15 cellular contexts compared by ENCODE assay signal in genomic region chr10:107611101-107611500, GRCh38.
"Had no signal": no experiment of that assay in that cellular context is flagged by ENCODE, and none has a peak within 500 bp of the region (broad histone marks: within the 10 kb centered on the region; RNA-seq: fewer than 3 reads in every experiment).

No MANE protein-coding gene starts in this region.

- DNase-seq: activated CD4-positive, alpha-beta T cell treated with anti-CD3 and anti-CD28 coated beads for 4 hours; activated naive CD4-positive, alpha-beta T cell treated with anti-CD3 and anti-CD28 coated beads, Interleukin-2, amount 50 U/mL, for 16 hours; activated T-cell treated with anti-CD3 and anti-CD28 coated beads for 4 hours; adrenal gland; central memory CD4-positive, alpha-beta T cell; cortex of kidney; effector memory CD4-positive, alpha-beta T cell; immature natural killer cell; naive thymus-derived CD4-positive, alpha-beta T cell; right lobe of liver had no signal

- H3K36me3 ChIP-seq: adrenal gland, prostate gland, right lobe of liver, tibial nerve had no signal

- H3K4me3 ChIP-seq: adrenal gland, lung, prostate gland, right lobe of liver, tibial nerve had no signal

- H3K4me3 Mint-ChIP-seq: activated T-helper 17 cell treated with anti-CD3 and anti-CD28 coated beads, Interleukin-2, amount 50 U/mL, for 72 hours; immature natural killer cell; naive thymus-derived CD4-positive, alpha-beta T cell; stimulated activated effector memory CD8-positive, alpha-beta T cell treated with anti-CD3 and anti-CD28 coated beads, Interleukin-12 subunit alpha, Interleukin-12 subunit beta, amount 100 ng/mL, for 72 hours had no signal

- H3K27me3 Mint-ChIP-seq: activated T-helper 17 cell treated with anti-CD3 and anti-CD28 coated beads, Interleukin-2, amount 50 U/mL, for 72 hours; naive thymus-derived CD4-positive, alpha-beta T cell had no signal

- H3K4me1 ChIP-seq: adrenal gland, prostate gland, right lobe of liver, tibial nerve had no signal

- H3K27ac Mint-ChIP-seq: activated T-helper 17 cell treated with anti-CD3 and anti-CD28 coated beads, Interleukin-2, amount 50 U/mL, for 72 hours; immature natural killer cell; naive thymus-derived CD4-positive, alpha-beta T cell; stimulated activated effector memory CD8-positive, alpha-beta T cell treated with anti-CD3 and anti-CD28 coated beads, Interleukin-12 subunit alpha, Interleukin-12 subunit beta, amount 100 ng/mL, for 72 hours had no signal

- H3K27me3 ChIP-seq: adrenal gland, right lobe of liver, tibial nerve had no signal

- H3K27ac ChIP-seq: adrenal gland, prostate gland, right lobe of liver, tibial nerve had no signal

- H3K4me1 Mint-ChIP-seq: activated T-helper 17 cell treated with anti-CD3 and anti-CD28 coated beads, Interleukin-2, amount 50 U/mL, for 72 hours; immature natural killer cell; naive thymus-derived CD4-positive, alpha-beta T cell; stimulated activated effector memory CD8-positive, alpha-beta T cell treated with anti-CD3 and anti-CD28 coated beads, Interleukin-12 subunit alpha, Interleukin-12 subunit beta, amount 100 ng/mL, for 72 hours had no signal

- H3K9me3 ChIP-seq: adrenal gland, prostate gland, right lobe of liver, tibial nerve had no signal

- H3K36me3 Mint-ChIP-seq: immature natural killer cell; naive thymus-derived CD4-positive, alpha-beta T cell; stimulated activated effector memory CD8-positive, alpha-beta T cell treated with anti-CD3 and anti-CD28 coated beads, Interleukin-12 subunit alpha, Interleukin-12 subunit beta, amount 100 ng/mL, for 72 hours had no signal

- ATAC-seq: activated T-helper 17 cell treated with anti-CD3 and anti-CD28 coated beads, Interleukin-2, amount 50 U/mL, for 72 hours; naive thymus-derived CD4-positive, alpha-beta T cell; right lobe of liver; stimulated activated effector memory CD8-positive, alpha-beta T cell treated with anti-CD3 and anti-CD28 coated beads, Interleukin-12 subunit alpha, Interleukin-12 subunit beta, amount 100 ng/mL, for 72 hours had no signal
